Comparison of ENCODE assay signal across 10 cellular contexts in the genomic region with DNA sequence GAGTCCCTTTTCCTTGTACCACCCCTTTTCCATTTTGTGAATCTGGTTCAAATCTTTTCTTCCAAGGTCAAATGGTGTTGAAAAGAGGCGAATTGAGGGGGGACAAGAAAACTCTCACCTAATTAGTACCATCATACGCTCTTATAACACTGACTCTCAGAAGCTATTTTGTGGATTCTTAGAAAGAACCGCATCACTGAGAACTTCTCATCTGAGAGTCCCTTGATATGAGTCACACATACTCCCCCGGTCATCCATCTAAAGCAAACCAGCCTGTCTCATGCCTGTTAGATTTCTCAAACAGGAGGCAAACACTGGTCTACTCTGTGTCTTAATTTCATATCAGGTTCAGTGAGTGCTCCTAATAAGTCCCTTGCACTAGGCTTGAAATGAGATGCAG.
DNase-seq lines count a peak whose midpoint lies in the region; ATAC-seq and TF ChIP-seq lines count a peak whose summit lies in the region.
"Had no signal": no experiment of that assay in that cellular context is flagged by ENCODE, and none has a peak within 500 bp of the region (broad histone marks: within the 10 kb centered on the region; RNA-seq: fewer than 3 reads in every experiment).

No MANE protein-coding gene starts in this region.

- H3K27me3 ChIP-seq in heart right ventricle: no peaks in the 10 kb centered on the region

- peaks cover 4% of the 10 kb centered on the region for H3K9me3 Mint-ChIP-seq in type B pancreatic cell

- no peak overlapping the region for H3K4me3 ChIP-seq in heart right ventricle

- WGBS in heart right ventricle, 2 donors: 80 to 82% methylated on average over 4 of the region's 4 CpGs

- intact Hi-C loops in heart right ventricle (cut with DNase I): no loop called here

- no peak overlapping the region for H3K4me3 Mint-ChIP-seq in type B pancreatic cell

- ATAC-seq in GM18867 (IDR thresholded peaks at IDR 0.05; ENCODE audit: unreplicated experiment) (peak; percentile 96), HG02763 (IDR thresholded peaks at IDR 0.05; ENCODE audit: unreplicated experiment) (peak; percentile 59), heart right ventricle (no peak)
- ATAC-seq: Panc1 had no signal

- peaks cover 4% of the 10 kb centered on the region for H3K27me3 Mint-ChIP-seq in type B pancreatic cell

- H3K36me3 Mint-ChIP-seq in type B pancreatic cell: no peaks in the 10 kb centered on the region

- DNase-seq in RPMI7951 (ENCODE audit: low read depth) (peak; percentile 90), renal cortical epithelial cell (ENCODE audit: low read depth) (peak; percentile 89), type B pancreatic cell (ENCODE audit: extremely low spot score, unreplicated experiment) (no peak), COLO668 (lab: John Stamatoyannopoulos, UW; ENCODE audit: unreplicated experiment) (no peak), heart right ventricle (no peak)
- no peak for DNase-seq in activated CD4-positive, alpha-beta T cell treated with anti-CD3 and anti-CD28 coated beads, Interleukin-2, amount 50 U/mL, for 4 hours
- DNase-seq: activated naive CD4-positive, alpha-beta T cell treated with Interleukin-2 at 50 U/mL for 16 hours had no signal

- H3K27ac Mint-ChIP-seq in type B pancreatic cell: no peak overlapping the region

- H3K4me1 ChIP-seq in heart right ventricle: no peaks in the 10 kb centered on the region

- no peaks in the 10 kb centered on the region for H3K9me3 ChIP-seq in heart right ventricle

- no peaks in the 10 kb centered on the region for H3K36me3 ChIP-seq in heart right ventricle

- peaks cover 8% of the 10 kb centered on the region for H3K4me1 Mint-ChIP-seq in type B pancreatic cell (ENCODE audit: unreplicated experiment)

- TF ChIP-seq CTCF in type B pancreatic cell (conservative IDR thresholded peaks at IDR 0.05): no peak
- no peak for TF ChIP-seq CTCF in heart right ventricle (IDR thresholded peaks at IDR 0.05)

- H3K27ac ChIP-seq in heart right ventricle: no peak overlapping the region

Comparison
In these comparisons a context has a peak if more than half of its experiments do, and no peak if none do; other contexts are left out.
1. ATAC-seq: peak in GM18867 (single experiment) and HG02763 (single experiment); none in heart right ventricle (0 of 8).
2. DNase-seq: peak in RPMI7951 (single experiment) and renal cortical epithelial cell (single experiment); none in type B pancreatic cell (single experiment), COLO668 (single experiment), heart right ventricle (0 of 2) and activated CD4-positive, alpha-beta T cell treated with anti-CD3 and anti-CD28 coated beads, Interleukin-2, amount 50 U/mL, for 4 hours (0 of 2).